In the genomic region with DNA sequence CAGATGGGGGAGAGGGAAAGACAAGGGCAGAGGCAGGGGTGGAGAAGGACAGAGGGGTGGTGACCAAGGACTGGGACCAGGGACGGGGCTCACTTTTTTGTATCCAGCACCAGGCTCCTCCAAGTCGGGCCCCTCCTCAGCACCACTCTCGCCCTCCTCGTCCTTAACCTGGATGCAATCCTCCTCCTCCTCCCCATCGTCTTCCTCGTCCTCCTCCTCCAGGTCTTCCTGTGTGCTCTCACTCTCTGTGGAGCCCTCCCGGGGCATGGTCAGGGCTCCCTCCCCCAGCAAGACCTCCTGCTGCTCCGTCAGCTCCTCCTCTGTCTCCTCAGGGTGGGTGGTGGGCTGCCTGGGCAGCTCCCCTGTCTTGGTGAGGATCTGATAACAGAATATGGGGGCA, we compare ENCODE assay signal across 1 cellular context.
TF ChIP-seq lines count a peak whose summit lies in the region.

No MANE protein-coding gene starts in this region.

TF ChIP-seq in H1, 55 proteins besides CTCF, POLR2A, EP300 and RAD21:
- TF ChIP-seq RBBP5 (IDR thresholded peaks at IDR 0.05; ENCODE audit: borderline replicate concordance, low read depth, low read length) (0 out of 2 replicates have a peak, but pooled peaks have one; percentile 22), SP1 (IDR thresholded peaks at IDR 0.05; ENCODE audit: low read depth, low read length) (peak; percentile 65; the same call in 1 of the 2 replicates), EZH2 (IDR thresholded peaks at IDR 0.05; ENCODE audit: low read depth, low read length, severe bottlenecking) (no peak), EGR1 (IDR thresholded peaks at IDR 0.05; ENCODE audit: borderline replicate concordance, low read depth, low read length) (0 out of 2 replicates have a peak, but pooled peaks have one; percentile 30), KDM1A (IDR thresholded peaks at IDR 0.05; ENCODE audit: borderline replicate concordance, low read length) (no peak), BRCA1 (IDR thresholded peaks at IDR 0.05; ENCODE audit: low read depth, low read length) (no peak), CTBP2 (IDR thresholded peaks at IDR 0.05; ENCODE audit: borderline replicate concordance, insufficient read depth, insufficient read length, low read length) (no peak)
